In genomic region chr4:14568356-14568755, GRCh38 we compare ENCODE assay signal across 15 cellular contexts.
"Had no signal": no experiment of that assay in that cellular context is flagged by ENCODE, and none has a peak within 500 bp of the region (broad histone marks: within the 10 kb centered on the region; RNA-seq: fewer than 3 reads in every experiment).

No MANE protein-coding gene starts in this region.

- H3K9me3 Mint-ChIP-seq: activated naive CD4-positive, alpha-beta T cell treated with anti-CD3 and anti-CD28 coated beads, Interleukin-2, amount 50 U/mL, for 24 hours; memory B cell had no signal

- H3K4me3 ChIP-seq: ascending aorta, gastrocnemius medialis, tibial artery had no signal

- H3K9me3 ChIP-seq: ascending aorta, gastrocnemius medialis, tibial artery had no signal

- H3K4me3 Mint-ChIP-seq: activated naive CD4-positive, alpha-beta T cell treated with anti-CD3 and anti-CD28 coated beads, Interleukin-2, amount 50 U/mL, for 24 hours; memory B cell; stimulated activated naive CD8-positive, alpha-beta T cell treated with anti-CD3 and anti-CD28 coated beads, Interleukin-15, Interleukin-2, amounts not matched to agents 100 ng/mL and 50 ng/mL, for 24 hours; WTC11 had no signal

- H3K27me3 ChIP-seq: ascending aorta, gastrocnemius medialis, tibial artery had no signal

- ATAC-seq: gastrocnemius medialis, left colon, WTC11 had no signal

- H3K27me3 Mint-ChIP-seq: activated naive CD4-positive, alpha-beta T cell treated with anti-CD3 and anti-CD28 coated beads, Interleukin-2, amount 50 U/mL, for 24 hours; stimulated activated naive CD8-positive, alpha-beta T cell treated with anti-CD3 and anti-CD28 coated beads, Interleukin-15, Interleukin-2, amounts not matched to agents 100 ng/mL and 50 ng/mL, for 24 hours had no signal

- DNase-seq: activated gamma-delta T cell treated with Interleukin-2 at 50 U/mL for 16 hours; activated T-cell treated with anti-CD3 and anti-CD28 coated beads, Interleukin-2, amount 50 U/mL, for 1 hour; gastrocnemius medialis; left colon; nucleus accumbens; posterior cingulate gyrus; stimulated activated CD4-positive, alpha-beta T cell treated with anti-CD3 and anti-CD28 coated beads, Interleukin-1b, Interleukin-23, amount 100 ng/mL, for 48 hours; T-helper 1 cell; tibial artery had no signal

- H3K36me3 ChIP-seq: ascending aorta, gastrocnemius medialis, tibial artery had no signal

- H3K4me1 ChIP-seq: ascending aorta, gastrocnemius medialis had no signal

- H3K27ac ChIP-seq: ascending aorta, epithelial cell of prostate, gastrocnemius medialis, tibial artery had no signal

- H3K4me1 Mint-ChIP-seq: activated naive CD4-positive, alpha-beta T cell treated with anti-CD3 and anti-CD28 coated beads, Interleukin-2, amount 50 U/mL, for 24 hours; memory B cell; WTC11 had no signal

- H3K36me3 Mint-ChIP-seq: activated naive CD4-positive, alpha-beta T cell treated with anti-CD3 and anti-CD28 coated beads, Interleukin-2, amount 50 U/mL, for 24 hours; memory B cell had no signal

- H3K27ac Mint-ChIP-seq: activated naive CD4-positive, alpha-beta T cell treated with anti-CD3 and anti-CD28 coated beads, Interleukin-2, amount 50 U/mL, for 24 hours; memory B cell; stimulated activated naive CD8-positive, alpha-beta T cell treated with anti-CD3 and anti-CD28 coated beads, Interleukin-15, Interleukin-2, amounts not matched to agents 100 ng/mL and 50 ng/mL, for 24 hours; WTC11 had no signal
